15 cellular contexts compared by ENCODE assay signal in genomic region chr12:31521972-31522371, GRCh38.
DNase-seq lines count a peak whose midpoint lies in the region; ATAC-seq, FAIRE-seq and TF ChIP-seq lines count a peak whose summit lies in the region.
"Had no signal": no experiment of that assay in that cellular context is flagged by ENCODE, and none has a peak within 500 bp of the region (broad histone marks: within the 10 kb centered on the region; RNA-seq: fewer than 3 reads in every experiment).

No MANE protein-coding gene starts in this region.

- H3K4me3 ChIP-seq in AG10803 (ENCODE audit: low read length): no peak overlapping the region
- no peak overlapping the region for H3K4me3 ChIP-seq in keratinocyte (ENCODE audit: control insufficient read depth in 2 of 3, extremely low read depth in 1 of 3, insufficient read depth in 2 of 3, low read depth in 1 of 3, low read length in 3 of 3)
- H3K4me3 ChIP-seq: colonic mucosa had no signal

- DNase-seq in AG10803 (ENCODE audit: low read depth) (no peak), HuH-7 (ENCODE audit: low spot score) (peak; percentile 14), keratinocyte (ENCODE audit: low read depth, low spot score) (no peak), SW 1271 (lab: John Stamatoyannopoulos, UW) (no peak), HPDE6-E6E7 (ENCODE audit: extremely low spot score) (no peak)
- no peak for DNase-seq in activated T-helper 1 cell treated with anti-CD3 and anti-CD28 coated beads, Interleukin-12 subunit alpha, Interleukin-12 subunit beta, Interleukin-2, Interleukin-4 antibody, amounts not matched to agents 30 ng/mL and 10 ng/mL and 1 ng/mL, durations not matched to agents 14 hours and 24 hours and 36 hours (ENCODE audit: low spot score)
- DNase-seq: activated effector memory CD4-positive, alpha-beta T cell treated with anti-CD3 and anti-CD28 coated beads, Interleukin-2, amount 50 U/mL, for 16 hours; anterior cingulate cortex; Caco-2; colonic mucosa; stimulated activated CD4-positive, alpha-beta T cell treated with anti-CD3 and anti-CD28 coated beads, Interleukin-1b, Interleukin-23, amount 100 ng/mL, for 48 hours had no signal

- intact Hi-C loops in activated T-helper 1 cell treated with anti-CD3 and anti-CD28 coated beads, Interleukin-12 subunit alpha, Interleukin-12 subunit beta, Interleukin-2, Interleukin-4 antibody, amounts not matched to agents 30 ng/mL and 10 ng/mL and 1 ng/mL, durations not matched to agents 14 hours and 24 hours and 36 hours (cut with micrococcal nuclease): no loop called here

- H3K27me3 ChIP-seq in keratinocyte (ENCODE audit: control insufficient read depth, extremely low read depth, insufficient read depth, low read length): no peaks in the 10 kb centered on the region
- H3K27me3 ChIP-seq: colonic mucosa had no signal

- no peaks in the 10 kb centered on the region for H3K36me3 ChIP-seq in keratinocyte (ENCODE audit: control insufficient read depth in 2 of 2, extremely low read depth in 1 of 2, insufficient read depth in 2 of 2, low read length in 2 of 2)
- H3K36me3 ChIP-seq: colonic mucosa had no signal

- H3K9me3 Mint-ChIP-seq in activated T-helper 1 cell treated with anti-CD3 and anti-CD28 coated beads, Interleukin-12 subunit alpha, Interleukin-12 subunit beta, Interleukin-2, Interleukin-4 antibody, amounts not matched to agents 30 ng/mL and 10 ng/mL and 1 ng/mL, durations not matched to agents 14 hours and 24 hours and 36 hours: no peaks in the 10 kb centered on the region
- H3K9me3 Mint-ChIP-seq: T-helper 1 cell treated with Interleukin-12 subunit alpha and Interleukin-12 subunit beta and Interleukin-4 antibody, amounts not matched to agents 30 μg/mL and 1 μg/mL, for 36 hours had no signal

- dilution Hi-C loops in keratinocyte (cut with MboI; ENCODE audit: extremely low pct_ligation_motif_present, low sequenced_read_pairs): no loop called here

- H4K20me1 ChIP-seq in keratinocyte (ENCODE audit: control insufficient read depth, extremely low read depth, insufficient read depth, low read length): no peaks in the 10 kb centered on the region

- no peak overlapping the region for H3K4me2 ChIP-seq in keratinocyte (ENCODE audit: control insufficient read depth, extremely low read depth, insufficient read depth, low read depth, low read length)

- no peaks in the 10 kb centered on the region for H3K4me1 Mint-ChIP-seq in activated T-helper 1 cell treated with anti-CD3 and anti-CD28 coated beads, Interleukin-12 subunit alpha, Interleukin-12 subunit beta, Interleukin-2, Interleukin-4 antibody, amounts not matched to agents 30 ng/mL and 10 ng/mL and 1 ng/mL, durations not matched to agents 14 hours and 24 hours and 36 hours (ENCODE audit: low read depth)

- peaks cover 49% of the 10 kb centered on the region for H3K4me1 ChIP-seq in keratinocyte (ENCODE audit: control insufficient read depth, extremely low read depth, insufficient read depth, low read length)

- H3K27me3 Mint-ChIP-seq in activated T-helper 1 cell treated with anti-CD3 and anti-CD28 coated beads, Interleukin-12 subunit alpha, Interleukin-12 subunit beta, Interleukin-2, Interleukin-4 antibody, amounts not matched to agents 30 ng/mL and 10 ng/mL and 1 ng/mL, durations not matched to agents 14 hours and 24 hours and 36 hours (ENCODE audit: insufficient read depth): peaks cover 5% of the 10 kb centered on the region

- H3K36me3 Mint-ChIP-seq in activated T-helper 1 cell treated with anti-CD3 and anti-CD28 coated beads, Interleukin-12 subunit alpha, Interleukin-12 subunit beta, Interleukin-2, Interleukin-4 antibody, amounts not matched to agents 30 ng/mL and 10 ng/mL and 1 ng/mL, durations not matched to agents 14 hours and 24 hours and 36 hours (ENCODE audit: low read depth): no peaks in the 10 kb centered on the region

- no peaks in the 10 kb centered on the region for H3K9me3 ChIP-seq in keratinocyte (ENCODE audit: control insufficient read depth, low read depth, low read length)
- H3K9me3 ChIP-seq: Caco-2, colonic mucosa had no signal

- H3K9ac ChIP-seq in keratinocyte (ENCODE audit: control insufficient read depth, extremely low read depth, insufficient read depth, low read length): no peak overlapping the region

- ATAC-seq in GM18498 (IDR thresholded peaks at IDR 0.05; ENCODE audit: unreplicated experiment): no peak

- no peak overlapping the region for H2AFZ ChIP-seq in keratinocyte (ENCODE audit: control insufficient read depth, low read length)

- TF ChIP-seq CTCF in AG10803 (conservative IDR thresholded peaks at IDR 0.05; ENCODE audit: low read length) (0 out of 2 replicates have a peak, but pooled peaks have one; percentile 1), VCaP (conservative IDR thresholded peaks at IDR 0.05) (no peak), keratinocyte (optimal IDR thresholded peaks at IDR 0.05 in 1 of 3, IDR thresholded peaks at IDR 0.05 in 1 of 3, conservative IDR thresholded peaks at IDR 0.05 in 1 of 3; ENCODE audit: extremely low read depth in 1 of 3, insufficient read depth in 2 of 3, low read length in 3 of 3) (no peak)

- H3K9me1 ChIP-seq in keratinocyte (ENCODE audit: control insufficient read depth, extremely low read depth, insufficient read depth, low read length): no peaks in the 10 kb centered on the region

- no peak overlapping the region for H3K4me3 Mint-ChIP-seq in activated T-helper 1 cell treated with anti-CD3 and anti-CD28 coated beads, Interleukin-12 subunit alpha, Interleukin-12 subunit beta, Interleukin-2, Interleukin-4 antibody, amounts not matched to agents 30 ng/mL and 10 ng/mL and 1 ng/mL, durations not matched to agents 14 hours and 24 hours and 36 hours
- H3K4me3 Mint-ChIP-seq: T-helper 1 cell treated with Interleukin-12 subunit alpha and Interleukin-12 subunit beta and Interleukin-4 antibody, amounts not matched to agents 30 μg/mL and 1 μg/mL, for 36 hours had no signal

- H3K79me2 ChIP-seq in keratinocyte (ENCODE audit: control insufficient read depth, insufficient read depth, low read length): no peaks in the 10 kb centered on the region

- H3K27ac ChIP-seq in VCaP (peak overlapping the region; percentile 86; the same call in 1 of the 2 replicates), keratinocyte (ENCODE audit: control insufficient read depth, insufficient read depth, low read length) (peak overlapping the region; percentile 11)
- H3K27ac ChIP-seq: colonic mucosa had no signal

- no peak for FAIRE-seq in keratinocyte (lab: Jason Lieb, UNC)
- FAIRE-seq: endothelial cell of umbilical vein had no signal

- H3K27ac Mint-ChIP-seq in activated T-helper 1 cell treated with anti-CD3 and anti-CD28 coated beads, Interleukin-12 subunit alpha, Interleukin-12 subunit beta, Interleukin-2, Interleukin-4 antibody, amounts not matched to agents 30 ng/mL and 10 ng/mL and 1 ng/mL, durations not matched to agents 14 hours and 24 hours and 36 hours: no peak overlapping the region
- H3K27ac Mint-ChIP-seq: T-helper 1 cell treated with Interleukin-12 subunit alpha and Interleukin-12 subunit beta and Interleukin-4 antibody, amounts not matched to agents 30 μg/mL and 1 μg/mL, for 36 hours had no signal
